In the genomic region with DNA sequence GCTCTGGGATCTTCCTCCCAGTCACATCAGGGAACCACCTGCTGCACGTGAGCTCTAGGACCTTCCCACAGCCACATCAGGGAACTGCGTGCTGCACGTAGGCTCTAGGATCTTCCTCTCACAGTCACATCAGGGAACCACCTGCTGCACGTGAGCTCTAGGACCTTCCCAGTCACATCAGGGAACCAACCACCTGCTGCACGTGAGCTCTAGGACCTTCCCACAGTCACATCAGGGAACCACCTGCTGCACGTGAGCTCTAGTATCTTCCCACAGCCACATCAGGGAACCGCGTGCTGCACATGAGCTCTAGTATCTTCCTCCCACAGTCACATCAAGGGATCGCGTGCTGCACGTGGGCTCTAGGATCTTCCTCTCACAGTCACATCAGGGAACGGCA, we compare ENCODE assay signal across 33 cellular contexts.
"Had no signal": no experiment of that assay in that cellular context is flagged by ENCODE, and none has a peak within 500 bp of the region (broad histone marks: within the 10 kb centered on the region; RNA-seq: fewer than 3 reads in every experiment).

No MANE protein-coding gene starts in this region.

- H3K9me3 ChIP-seq: ascending aorta, Peyer's patch, SJCRH30, SK-N-SH had no signal

- ATAC-seq: activated CD4-positive, alpha-beta T cell treated with anti-CD3 and anti-CD28 coated beads for 36 hours; activated CD8-positive, alpha-beta T cell treated with anti-CD3 and anti-CD28 coated beads, Interleukin-2, amount 10 ng/mL, durations not matched to agents 7 days and 5 days; activated naive CD4-positive, alpha-beta T cell treated with anti-CD3 and anti-CD28 coated beads, Interleukin-2, amount 50 U/mL, for 72 hours; activated naive CD8-positive, alpha-beta T cell treated with anti-CD3 and anti-CD28 coated beads, Interleukin-2, amount 50 U/mL, for 24 hours had no signal

- DNase-seq: activated CD4-positive, alpha-beta T cell treated with anti-CD3 and anti-CD28 coated beads for 36 hours; activated CD4-positive, alpha-beta T cell treated with anti-CD3 and anti-CD28 coated beads, Interleukin-2, amount 50 U/mL, for 4 hours; activated CD8-positive, alpha-beta memory T cell treated with anti-CD3 and anti-CD28 coated beads, Interleukin-2, amount 50 U/mL, for 48 hours; activated CD8-positive, alpha-beta T cell treated with anti-CD3 and anti-CD28 coated beads, Interleukin-2, amount 10 ng/mL, durations not matched to agents 7 days and 5 days; activated effector memory CD4-positive, alpha-beta T cell treated with Interleukin-2 at 50 U/mL for 16 hours; activated naive CD4-positive, alpha-beta T cell treated with Interleukin-2 at 50 U/mL for 16 hours; activated naive CD8-positive, alpha-beta T cell treated with anti-CD3 and anti-CD28 coated beads, Interleukin-2, amount 50 U/mL, for 24 hours; activated T-cell treated with anti-CD3 and anti-CD28 coated beads, Interleukin-2, amount 50 U/mL, for 1 hour; amniotic stem cell; MV-4-11; NCI-H1092 treated with DMSO at 0.1 percent for 48 hours; NCI-H1417 treated with DMSO at 0.1 percent for 48 hours; NCI-H1694; NCI-H2029; NCI-H2107; NCI-H2171 treated with DMSO at 0.1 percent for 48 hours; NCI-H345; NCI-H510A; NCI-H526 treated with DMSO at 0.1 percent for 48 hours; NCI-H82; NK-92 treated with Interleukin-12 subunit alpha and Interleukin-12 subunit beta, amount 100 ng/mL, for 24 hours; Peyer's patch; Right ventricle myocardium superior; SJCRH30; SK-N-SH; T-helper 1 cell; WERI-Rb-1 had no signal

- H3K9ac ChIP-seq: KMS-11, SK-N-SH had no signal

- H3K36me3 ChIP-seq: ascending aorta, Peyer's patch, SJCRH30, WERI-Rb-1 had no signal

- H3K27ac Mint-ChIP-seq: activated CD4-positive, alpha-beta T cell treated with anti-CD3 and anti-CD28 coated beads for 36 hours; activated CD8-positive, alpha-beta T cell treated with anti-CD3 and anti-CD28 coated beads, Interleukin-2, amount 10 ng/mL, durations not matched to agents 7 days and 5 days; activated naive CD4-positive, alpha-beta T cell treated with anti-CD3 and anti-CD28 coated beads, Interleukin-2, amount 50 U/mL, for 72 hours; activated naive CD8-positive, alpha-beta T cell treated with anti-CD3 and anti-CD28 coated beads, Interleukin-2, amount 50 U/mL, for 24 hours had no signal

- H3K9me3 Mint-ChIP-seq: central memory CD8-positive, alpha-beta T cell had no signal

- H3K4me1 ChIP-seq: Peyer's patch, SJCRH30 had no signal

- H3K27ac ChIP-seq: ascending aorta, KMS-11, Peyer's patch, RWPE1, SJCRH30, WERI-Rb-1 had no signal

- H3K4me3 ChIP-seq: ascending aorta, Peyer's patch, SJCRH30 had no signal

- H3K27me3 ChIP-seq: ascending aorta, Peyer's patch, SJCRH30 had no signal

- H3K27me3 Mint-ChIP-seq: activated CD4-positive, alpha-beta T cell treated with anti-CD3 and anti-CD28 coated beads for 36 hours; activated naive CD8-positive, alpha-beta T cell treated with anti-CD3 and anti-CD28 coated beads, Interleukin-2, amount 50 U/mL, for 24 hours; brain had no signal

- H3K4me2 ChIP-seq: KMS-11, SK-N-SH had no signal

- H3K4me3 Mint-ChIP-seq: activated CD4-positive, alpha-beta T cell treated with anti-CD3 and anti-CD28 coated beads for 36 hours; activated CD8-positive, alpha-beta T cell treated with anti-CD3 and anti-CD28 coated beads, Interleukin-2, amount 10 ng/mL, durations not matched to agents 7 days and 5 days; activated naive CD8-positive, alpha-beta T cell treated with anti-CD3 and anti-CD28 coated beads, Interleukin-2, amount 50 U/mL, for 24 hours; brain; central memory CD8-positive, alpha-beta T cell had no signal
